In genomic region chr2:181907005-181907549, GRCh38 we compare ENCODE assay signal across 16 cellular contexts. TPM values are rescaled to one million over a fixed set of nuclear protein-coding genes. Genes with fewer than 3 reads are reported as not detected.
DNase-seq lines count a peak whose midpoint lies in the region; ATAC-seq and TF ChIP-seq lines count a peak whose summit lies in the region.
"Had no signal": no experiment of that assay in that cellular context is flagged by ENCODE, and none has a peak within 500 bp of the region (broad histone marks: within the 10 kb centered on the region; RNA-seq: fewer than 3 reads in every experiment).

No MANE protein-coding gene starts in this region.

- H3K4me3 ChIP-seq in left lung, result no peak overlapping the region
- H3K4me3 ChIP-seq: uterus had no signal

- H3K4me1 ChIP-seq in left lung, result peaks cover 17 to 76% of the 10 kb centered on the region in 2 donors

- no peak overlapping the region for H3K27ac ChIP-seq in left lung
- H3K27ac ChIP-seq: uterus had no signal

- no peak overlapping the region for H3K4me3 Mint-ChIP-seq in activated naive CD8-positive, alpha-beta T cell treated with anti-CD3 and anti-CD28 coated beads, Interleukin-2, amount 50 U/mL, for 24 hours
- H3K4me3 Mint-ChIP-seq in activated naive CD8-positive, alpha-beta T cell treated with anti-CD3 and anti-CD28 coated beads for 36 hours, result no peak overlapping the region
- H3K4me3 Mint-ChIP-seq: activated CD4-positive, alpha-beta memory T cell treated with anti-CD3 and anti-CD28 coated beads for 36 hours; brain had no signal

- DNase-seq in activated naive CD8-positive, alpha-beta T cell treated with anti-CD3 and anti-CD28 coated beads, Interleukin-2, amount 50 U/mL, for 24 hours, result no peak
- no peak for DNase-seq in activated naive CD8-positive, alpha-beta T cell treated with anti-CD3 and anti-CD28 coated beads for 36 hours
- DNase-seq in NOMO-1 treated with dmso at 0.1 percent for 144 hours (lab: John Stamatoyannopoulos, UW; ENCODE audit: unreplicated experiment), result no peak
- DNase-seq in activated effector memory CD4-positive, alpha-beta T cell treated with Interleukin-2 at 50 U/mL for 16 hours, result no peak
- DNase-seq in left lung, result no peak
- no peak for DNase-seq in NCI-H510A (lab: John Stamatoyannopoulos, UW)
- DNase-seq: activated CD4-positive, alpha-beta memory T cell treated with anti-CD3 and anti-CD28 coated beads for 36 hours; activated gamma-delta T cell treated with Interleukin-2 at 50 U/mL for 16 hours; hippocampal formation; left colon; MV-4-11; pancreas; uterus had no signal

- no peak overlapping the region for H3K27ac Mint-ChIP-seq in activated naive CD8-positive, alpha-beta T cell treated with anti-CD3 and anti-CD28 coated beads, Interleukin-2, amount 50 U/mL, for 24 hours
- no peak overlapping the region for H3K27ac Mint-ChIP-seq in activated naive CD8-positive, alpha-beta T cell treated with anti-CD3 and anti-CD28 coated beads for 36 hours
- H3K27ac Mint-ChIP-seq: activated CD4-positive, alpha-beta memory T cell treated with anti-CD3 and anti-CD28 coated beads for 36 hours; brain had no signal

- H3K9me3 ChIP-seq in left lung, result no peaks in the 10 kb centered on the region
- H3K9me3 ChIP-seq: uterus had no signal

- H3K4me1 Mint-ChIP-seq in activated naive CD8-positive, alpha-beta T cell treated with anti-CD3 and anti-CD28 coated beads, Interleukin-2, amount 50 U/mL, for 24 hours, result peaks cover 13% of the 10 kb centered on the region
- H3K4me1 Mint-ChIP-seq in activated naive CD8-positive, alpha-beta T cell treated with anti-CD3 and anti-CD28 coated beads for 36 hours, result peaks cover 11% of the 10 kb centered on the region

- H3K27me3 ChIP-seq in left lung, result no peaks in the 10 kb centered on the region
- H3K27me3 ChIP-seq: pancreas, uterus had no signal

- no peak for TF ChIP-seq CTCF in left lung (IDR thresholded peaks at IDR 0.05)

- H3K27me3 Mint-ChIP-seq in activated naive CD8-positive, alpha-beta T cell treated with anti-CD3 and anti-CD28 coated beads, Interleukin-2, amount 50 U/mL, for 24 hours, result no peaks in the 10 kb centered on the region
- no peaks in the 10 kb centered on the region for H3K27me3 Mint-ChIP-seq in activated naive CD8-positive, alpha-beta T cell treated with anti-CD3 and anti-CD28 coated beads for 36 hours
- H3K27me3 Mint-ChIP-seq: activated CD4-positive, alpha-beta memory T cell treated with anti-CD3 and anti-CD28 coated beads for 36 hours; brain had no signal

- no peaks in the 10 kb centered on the region for H3K9me3 Mint-ChIP-seq in activated naive CD8-positive, alpha-beta T cell treated with anti-CD3 and anti-CD28 coated beads, Interleukin-2, amount 50 U/mL, for 24 hours
- no peaks in the 10 kb centered on the region for H3K9me3 Mint-ChIP-seq in activated naive CD8-positive, alpha-beta T cell treated with anti-CD3 and anti-CD28 coated beads for 36 hours
- H3K9me3 Mint-ChIP-seq: activated CD4-positive, alpha-beta memory T cell treated with anti-CD3 and anti-CD28 coated beads for 36 hours; brain had no signal

- intact Hi-C loops in left lung (cut with DNase I), result no loop called here

- peaks cover 48% of the 10 kb centered on the region for H3K36me3 Mint-ChIP-seq in activated naive CD8-positive, alpha-beta T cell treated with anti-CD3 and anti-CD28 coated beads, Interleukin-2, amount 50 U/mL, for 24 hours (ENCODE audit: low read depth)
- H3K36me3 Mint-ChIP-seq in activated naive CD8-positive, alpha-beta T cell treated with anti-CD3 and anti-CD28 coated beads for 36 hours, result peaks cover 16% of the 10 kb centered on the region

- peak; percentile 33 for ATAC-seq in activated naive CD8-positive, alpha-beta T cell treated with anti-CD3 and anti-CD28 coated beads, Interleukin-2, amount 50 U/mL, for 24 hours
- ATAC-seq in GM21786 (IDR thresholded peaks at IDR 0.05; ENCODE audit: unreplicated experiment) (peak; percentile 57), HG03196 (IDR thresholded peaks at IDR 0.05; ENCODE audit: unreplicated experiment) (peak; percentile 50), left lung (no peak)
- ATAC-seq: left colon, pancreas had no signal

- peaks cover 0 to 29% of the 10 kb centered on the region in 2 donors for H3K36me3 ChIP-seq in left lung
- H3K36me3 ChIP-seq: uterus had no signal

RNA-seq across cellular contexts. Expression of gene ITPRID2, which starts 15.5 kb away (rescaled TPM):
- 10 to 100 TPM; 47.2 to 49.4 TPM for total RNA-seq in activated naive CD8-positive, alpha-beta T cell treated with anti-CD3 and anti-CD28 coated beads for 36 hours
- 100 to 1,000 TPM; 162 to 175 TPM for total RNA-seq in left lung
